Comparison of ENCODE assay signal across 7 cellular contexts in the genomic region with DNA sequence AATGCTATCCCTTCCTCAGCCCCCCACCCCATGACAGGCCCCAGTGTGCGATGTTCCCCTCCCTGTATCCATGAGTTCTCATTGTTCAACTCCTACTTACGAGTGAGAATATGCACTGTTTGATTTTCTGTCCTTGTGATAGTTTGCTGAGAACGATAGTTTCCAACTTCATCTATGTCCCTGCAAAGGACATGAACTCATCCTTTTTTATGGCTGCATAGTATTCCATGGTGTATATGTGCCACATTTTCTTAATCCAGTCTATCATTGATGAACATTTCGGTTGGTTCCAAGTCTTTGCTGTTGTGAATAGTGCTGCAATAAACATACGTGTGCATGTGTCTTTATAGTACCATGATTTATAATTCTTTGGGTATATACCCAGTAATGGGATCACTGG. TPM values are rescaled to one million over a fixed set of nuclear protein-coding genes. Genes with fewer than 3 reads are reported as not detected.
"Had no signal": no experiment of that assay in that cellular context is flagged by ENCODE, and none has a peak within 500 bp of the region (broad histone marks: within the 10 kb centered on the region; RNA-seq: fewer than 3 reads in every experiment).

No MANE protein-coding gene starts in this region.

RNA-seq across cellular contexts. Expression of a gene that starts 4.4 kb away (rescaled TPM):
- total RNA-seq: GM23248, H1, H4, H7, H9, HFFc6 had no signal
- polyA plus RNA-seq: GM23248, GM23338, H1 had no signal

RNA-seq across cellular contexts. Expression of a gene that starts 14.4 kb away (rescaled TPM):
- total RNA-seq: GM23248, GM23338, H1, H4, H7, H9, HFFc6 had no signal
- polyA plus RNA-seq: GM23248, GM23338, H1 had no signal

RNA-seq across cellular contexts. Expression of a gene that starts 49.8 kb away (rescaled TPM):
- total RNA-seq: GM23248, GM23338, H1, H7, H9, HFFc6 had no signal
- polyA plus RNA-seq: GM23248, GM23338, H1 had no signal

RNA-seq across cellular contexts. Expression of a gene that starts 59.8 kb away (rescaled TPM):
- total RNA-seq: GM23248, GM23338, H1, H4, H7, H9, HFFc6 had no signal
- polyA plus RNA-seq: GM23248, GM23338, H1 had no signal
